ENCODE assay signal across 9 cellular contexts in genomic region chr6:53691667-53692133, GRCh38. TPM values are rescaled to one million over a fixed set of nuclear protein-coding genes. Genes with fewer than 3 reads are reported as not detected.
DNase-seq lines count a peak whose midpoint lies in the region; ATAC-seq and TF ChIP-seq lines count a peak whose summit lies in the region.
"Had no signal": no experiment of that assay in that cellular context is flagged by ENCODE, and none has a peak within 500 bp of the region (broad histone marks: within the 10 kb centered on the region; RNA-seq: fewer than 3 reads in every experiment).

No MANE protein-coding gene starts in this region.

- ATAC-seq in GM19395 (IDR thresholded peaks at IDR 0.05; ENCODE audit: unreplicated experiment) (peak; percentile 88), HG03045 (IDR thresholded peaks at IDR 0.05; ENCODE audit: unreplicated experiment) (peak; percentile 84), RWPE2 (ENCODE audit: low read depth) (peak; percentile 58), upper lobe of left lung (ENCODE audit: low FRiP score in 2 of 2) (no peak)
- ATAC-seq in stimulated activated naive CD8-positive, alpha-beta T cell treated with anti-CD3 and anti-CD28 coated beads, Interleukin-15, amount 100 ng/mL, for 72 hours = no peak

- TF ChIP-seq POLR2A in upper lobe of left lung (IDR thresholded peaks at IDR 0.05) = no peak

- H3K27me3 Mint-ChIP-seq in stimulated activated naive CD8-positive, alpha-beta T cell treated with anti-CD3 and anti-CD28 coated beads, Interleukin-15, amount 100 ng/mL, for 72 hours = no peaks in the 10 kb centered on the region

- TF ChIP-seq EP300 in upper lobe of left lung (IDR thresholded peaks at IDR 0.05) = no peak

- H3K9me3 ChIP-seq in RWPE2 (ENCODE audit: severe bottlenecking) (no peaks in the 10 kb centered on the region), upper lobe of left lung (no peaks in the 10 kb centered on the region)
- H3K9me3 ChIP-seq: MG63 had no signal

- H3K27ac Mint-ChIP-seq in stimulated activated naive CD8-positive, alpha-beta T cell treated with anti-CD3 and anti-CD28 coated beads, Interleukin-15, amount 100 ng/mL, for 72 hours = no peak overlapping the region

- H3K4me1 Mint-ChIP-seq in stimulated activated naive CD8-positive, alpha-beta T cell treated with anti-CD3 and anti-CD28 coated beads, Interleukin-15, amount 100 ng/mL, for 72 hours = no peaks in the 10 kb centered on the region

- no peak overlapping the region for H3K27ac ChIP-seq in RWPE2 (ENCODE audit: poor library complexity, severe bottlenecking)
- no peak overlapping the region for H3K27ac ChIP-seq in upper lobe of left lung

- H3K9me3 Mint-ChIP-seq in stimulated activated naive CD8-positive, alpha-beta T cell treated with anti-CD3 and anti-CD28 coated beads, Interleukin-15, amount 100 ng/mL, for 72 hours = no peaks in the 10 kb centered on the region

- WGBS in upper lobe of left lung, 2 donors = 70 to 74% methylated on average over 3 of the region's 3 CpGs

- H3K4me3 Mint-ChIP-seq in stimulated activated naive CD8-positive, alpha-beta T cell treated with anti-CD3 and anti-CD28 coated beads, Interleukin-15, amount 100 ng/mL, for 72 hours = no peak overlapping the region

- H3K4me1 ChIP-seq in RWPE2 (ENCODE audit: insufficient read depth, poor library complexity, severe bottlenecking) (no peaks in the 10 kb centered on the region), upper lobe of left lung (no peaks in the 10 kb centered on the region)

- no peak overlapping the region for H3K4me3 ChIP-seq in RWPE2 (ENCODE audit: severe bottlenecking)
- no peak overlapping the region for H3K4me3 ChIP-seq in upper lobe of left lung
- H3K4me3 ChIP-seq: MG63 had no signal

- TF ChIP-seq CTCF in RWPE2 (IDR thresholded peaks at IDR 0.05; ENCODE audit: poor library complexity, severe bottlenecking) = no peak
- no peak for TF ChIP-seq CTCF in upper lobe of left lung (IDR thresholded peaks at IDR 0.05)

- H3K36me3 ChIP-seq in RWPE2 (ENCODE audit: low read depth) (no peaks in the 10 kb centered on the region), upper lobe of left lung (no peaks in the 10 kb centered on the region)
- H3K36me3 ChIP-seq: MG63 had no signal

- DNase-seq in CD1c-positive myeloid dendritic cell (ENCODE audit: extremely low spot score) (peak; percentile 16), RWPE2 (ENCODE audit: low spot score) (no peak), upper lobe of left lung (no peak), amniotic stem cell (lab: John Stamatoyannopoulos, UW) (no peak), posterior vena cava (ENCODE audit: low spot score) (no peak)
- DNase-seq in stimulated activated naive CD8-positive, alpha-beta T cell treated with anti-CD3 and anti-CD28 coated beads, Interleukin-15, amount 100 ng/mL, for 72 hours = no peak
- DNase-seq: MG63 had no signal

- no peaks in the 10 kb centered on the region for H3K27me3 ChIP-seq in RWPE2 (ENCODE audit: insufficient read depth, poor library complexity, severe bottlenecking)
- no peaks in the 10 kb centered on the region for H3K27me3 ChIP-seq in upper lobe of left lung
- H3K27me3 ChIP-seq: MG63 had no signal

- intact Hi-C loops in posterior vena cava (cut with DNase I) = no loop called here

RNA-seq across cellular contexts. Expression of gene KLHL31, which starts 26.1 kb away (rescaled TPM):
- total RNA-seq in upper lobe of left lung = 1 to 10 TPM in 1 of 6 donors, under 1 TPM in 4, not detected in 1; 0.17 to 1.1 (median 0.22) TPM
- under 1 TPM; 0.10 to 0.19 TPM for total RNA-seq in posterior vena cava

Comparison
In these comparisons a context has a peak if more than half of its experiments do, and no peak if none do; other contexts are left out.
1. ATAC-seq: peak in GM19395 (single experiment), HG03045 (single experiment) and RWPE2 (single experiment); none in stimulated activated naive CD8-positive, alpha-beta T cell treated with anti-CD3 and anti-CD28 coated beads, Interleukin-15, amount 100 ng/mL, for 72 hours (single experiment) and upper lobe of left lung (0 of 2).